ENCODE assay signal across 8 cellular contexts in genomic region chr19:12550951-12551832, GRCh38. TPM values are rescaled to one million over a fixed set of nuclear protein-coding genes. Genes with fewer than 3 reads are reported as not detected.
A peak's percentile ranks its signal among the peaks of the same experiment; 100 is the strongest.
DNase-seq lines count a peak whose midpoint lies in the region; TF ChIP-seq lines count a peak whose summit lies in the region.

Gene ZNF564 (minus strand): TSS chr19:12551482. CDS start chr19:12551332, 150 bp downstream.

- peaks cover 37% of the 10 kb centered on the region for H3K4me1 Mint-ChIP-seq in activated naive CD4-positive, alpha-beta T cell treated with anti-CD3 and anti-CD28 coated beads, Interleukin-2, amount 10 ng/mL, durations not matched to agents 7 days and 5 days

- H3K4me1 ChIP-seq in suprapubic skin, result peaks cover 27% of the 10 kb centered on the region

- TF ChIP-seq CTCF in HFF-Myc (IDR thresholded peaks at IDR 0.05; ENCODE audit: low read depth, low read length, missing control alignments), result no peak
- TF ChIP-seq CTCF in suprapubic skin (IDR thresholded peaks at IDR 0.05), result no peak

- peaks cover 33% of the 10 kb centered on the region for H3K36me3 Mint-ChIP-seq in activated naive CD4-positive, alpha-beta T cell treated with anti-CD3 and anti-CD28 coated beads, Interleukin-2, amount 10 ng/mL, durations not matched to agents 7 days and 5 days

- CTCF ChIA-PET in activated naive CD4-positive, alpha-beta T cell treated with anti-CD3 and anti-CD28 coated beads, Interleukin-2, amount 10 ng/mL, durations not matched to agents 7 days and 5 days (lab: Charles Lee), result interaction anchor here (1.7 kb wide), 1 partner anchor 126 kb away, joined by 6 read pairs; no protein-coding TSS in a partner anchor

- H3K36me3 ChIP-seq in suprapubic skin, result no peaks in the 10 kb centered on the region

- H3K27ac ChIP-seq in suprapubic skin, result peak within 1 kb of the TSS; percentile 91

- peak; percentile 98 for DNase-seq in GM03348 (ENCODE audit: low spot score)
- DNase-seq in HFF-Myc (ENCODE audit: extremely low read depth, low read depth), result peak; percentile 99
- peak; percentile 99 for DNase-seq in NAMALWA (ENCODE audit: low spot score)
- peak; percentile 99 for DNase-seq in SK-N-DZ (ENCODE audit: low spot score)
- peak; percentile 97 for DNase-seq in activated naive CD4-positive, alpha-beta T cell treated with anti-CD3 and anti-CD28 coated beads, Interleukin-2, amount 10 ng/mL, durations not matched to agents 7 days and 5 days
- peak; percentile 100 for DNase-seq in globus pallidus (ENCODE audit: low spot score)
- DNase-seq in nucleus accumbens (lab: John Stamatoyannopoulos, UW), result peak; percentile 72 to 99 (median 97)
- peak; percentile 97 to 98 for DNase-seq in suprapubic skin (ENCODE audit: low spot score in 2 of 2)

- no peaks in the 10 kb centered on the region for H3K9me3 ChIP-seq in suprapubic skin

- peak within 1 kb of the TSS; percentile 78 for H3K4me3 ChIP-seq in HFF-Myc (replicated peaks; ENCODE audit: low read depth, low read length)
- peak within 1 kb of the TSS; percentile 66 for H3K4me3 ChIP-seq in suprapubic skin

- H3K4me3 Mint-ChIP-seq in activated naive CD4-positive, alpha-beta T cell treated with anti-CD3 and anti-CD28 coated beads, Interleukin-2, amount 10 ng/mL, durations not matched to agents 7 days and 5 days, result peak within 1 kb of the TSS; percentile 91

- peak within 1 kb of the TSS; percentile 94 for H3K27ac Mint-ChIP-seq in activated naive CD4-positive, alpha-beta T cell treated with anti-CD3 and anti-CD28 coated beads, Interleukin-2, amount 10 ng/mL, durations not matched to agents 7 days and 5 days

- no peak for TF ChIP-seq EP300 in suprapubic skin (IDR thresholded peaks at IDR 0.05)

- peaks cover 10% of the 10 kb centered on the region for H3K9me3 Mint-ChIP-seq in activated naive CD4-positive, alpha-beta T cell treated with anti-CD3 and anti-CD28 coated beads, Interleukin-2, amount 10 ng/mL, durations not matched to agents 7 days and 5 days

- H3K27me3 ChIP-seq in suprapubic skin, result no peaks in the 10 kb centered on the region

- 0% methylated on average over 8 of the region's 55 CpGs for WGBS in suprapubic skin

- TF ChIP-seq POLR2A in suprapubic skin (IDR thresholded peaks at IDR 0.05), result peak in 1 of 2 donors; percentile 26

- peaks cover 10% of the 10 kb centered on the region for H3K27me3 Mint-ChIP-seq in activated naive CD4-positive, alpha-beta T cell treated with anti-CD3 and anti-CD28 coated beads, Interleukin-2, amount 10 ng/mL, durations not matched to agents 7 days and 5 days

RNA-seq across cellular contexts. Expression of gene ZNF564, which starts in this region (rescaled TPM):
- 2.8 and 4.0 TPM in 2 replicates for polyA plus RNA-seq in SK-N-DZ (2014; cell fraction: cytosol; rRNA removed)
- polyA plus RNA-seq in SK-N-DZ (2014; cell fraction: nucleus; rRNA removed), result 2.7 and 5.5 TPM in 2 replicates
- total RNA-seq in suprapubic skin, result 10 to 100 TPM in 1 of 4 donors, 1 to 10 TPM in 3; 5.6 to 17.4 (median 7.6) TPM

Comparison
In these comparisons a context has a peak if more than half of its experiments do, and no peak if none do; other contexts are left out.
1. Peak in every context shown above with its lines: DNase-seq, H3K4me3 ChIP-seq and H3K27ac ChIP-seq.